In the genomic region with DNA sequence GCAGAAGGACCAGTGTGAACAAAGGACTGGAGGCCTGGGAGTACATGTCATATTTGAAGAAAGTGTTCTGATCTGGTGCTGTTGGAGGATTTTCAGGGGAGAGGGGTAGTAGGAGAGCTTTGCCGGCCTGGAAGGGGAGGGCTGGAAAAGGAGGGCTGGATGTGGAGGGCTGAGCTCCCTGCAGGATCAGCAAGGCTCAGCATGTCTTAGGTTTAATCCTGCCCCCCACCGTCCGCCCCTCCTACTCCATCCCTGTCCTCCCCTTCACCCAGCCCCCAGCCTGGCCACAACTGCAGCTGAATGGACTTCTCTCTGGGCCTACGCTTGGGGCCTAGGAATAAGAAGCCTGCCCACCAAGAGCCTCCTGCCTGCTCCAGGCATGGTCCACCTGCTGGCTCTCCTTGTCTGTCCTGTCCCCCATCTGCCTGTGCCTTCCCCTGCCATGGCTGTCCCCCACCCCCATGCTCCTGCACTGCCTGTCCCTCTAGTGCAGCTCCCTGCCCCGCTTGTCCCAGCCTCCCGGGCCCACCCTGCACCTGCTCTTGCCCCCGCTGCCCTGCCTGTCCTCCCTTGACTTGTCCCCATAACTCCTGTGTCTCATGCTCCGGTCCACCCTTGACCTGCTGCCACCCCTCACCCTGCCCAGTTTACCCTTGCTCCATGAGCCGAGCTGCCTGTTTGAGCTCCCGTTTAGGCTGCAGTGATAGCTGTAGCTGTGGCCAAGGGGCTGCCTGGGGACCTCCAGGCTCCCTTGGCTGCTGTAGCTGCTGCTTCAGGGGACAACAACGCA, we compare ENCODE assay signal across 18 cellular contexts. TPM values are rescaled to one million over a fixed set of nuclear protein-coding genes. Genes with fewer than 3 reads are reported as not detected.
DNase-seq lines count a peak whose midpoint lies in the region; ATAC-seq and TF ChIP-seq lines count a peak whose summit lies in the region.
"Had no signal": no experiment of that assay in that cellular context is flagged by ENCODE, and none has a peak within 500 bp of the region (broad histone marks: within the 10 kb centered on the region; RNA-seq: fewer than 3 reads in every experiment).

No MANE protein-coding gene starts in this region.

- no peaks in the 10 kb centered on the region for H3K9me3 ChIP-seq in WERI-Rb-1 (ENCODE audit: severe bottlenecking)
- H3K9me3 ChIP-seq: BE2C, heart right ventricle, SJCRH30 had no signal

- no peak for ATAC-seq in stimulated activated naive B cell treated with anti-CD40 and anti-IgM and Interleukin-4, amounts not matched to agents 10 μg/mL and 1 μg/mL and 100 μg/mL, for 72 hours (replicated peaks)
- ATAC-seq in HG03439 (IDR thresholded peaks at IDR 0.05; ENCODE audit: unreplicated experiment): no peak
- ATAC-seq: naive thymus-derived CD4-positive, alpha-beta T cell had no signal

- no peaks in the 10 kb centered on the region for H3K36me3 Mint-ChIP-seq in stimulated activated naive B cell treated with anti-CD40 and anti-IgM and Interleukin-4, amounts not matched to agents 10 μg/mL and 1 μg/mL and 100 μg/mL, for 72 hours
- H3K36me3 Mint-ChIP-seq: activated CD4-positive, alpha-beta memory T cell treated with anti-CD3 and anti-CD28 coated beads for 36 hours; naive thymus-derived CD4-positive, alpha-beta T cell had no signal

- H3K9me3 Mint-ChIP-seq in stimulated activated naive B cell treated with anti-CD40 and anti-IgM and Interleukin-4, amounts not matched to agents 10 μg/mL and 1 μg/mL and 100 μg/mL, for 72 hours: no peaks in the 10 kb centered on the region
- H3K9me3 Mint-ChIP-seq: activated CD4-positive, alpha-beta memory T cell treated with anti-CD3 and anti-CD28 coated beads for 36 hours; activated T-cell treated with anti-CD3 and anti-CD28 coated beads, Interleukin-2, amount 50 U/mL, for 24 hours had no signal

- H3K4me3 Mint-ChIP-seq in stimulated activated naive B cell treated with anti-CD40 and anti-IgM and Interleukin-4, amounts not matched to agents 10 μg/mL and 1 μg/mL and 100 μg/mL, for 72 hours: no peak overlapping the region
- H3K4me3 Mint-ChIP-seq: activated CD4-positive, alpha-beta memory T cell treated with anti-CD3 and anti-CD28 coated beads for 36 hours; activated T-cell treated with anti-CD3 and anti-CD28 coated beads, Interleukin-2, amount 50 U/mL, for 24 hours; naive thymus-derived CD4-positive, alpha-beta T cell had no signal

- no peaks in the 10 kb centered on the region for H3K27me3 ChIP-seq in WERI-Rb-1 (ENCODE audit: insufficient read depth, low read depth, severe bottlenecking)
- H3K27me3 ChIP-seq: BE2C had no signal

- TF ChIP-seq CTCF in WERI-Rb-1 (IDR thresholded peaks at IDR 0.05; ENCODE audit: low read depth, low read length): no peak

- H3K4me1 Mint-ChIP-seq in stimulated activated naive B cell treated with anti-CD40 and anti-IgM and Interleukin-4, amounts not matched to agents 10 μg/mL and 1 μg/mL and 100 μg/mL, for 72 hours: peaks cover 17 to 34% of the 10 kb centered on the region in 2 donors

- H3K27me3 Mint-ChIP-seq in stimulated activated naive B cell treated with anti-CD40 and anti-IgM and Interleukin-4, amounts not matched to agents 10 μg/mL and 1 μg/mL and 100 μg/mL, for 72 hours: peaks cover 6 to 9% of the 10 kb centered on the region in 2 donors
- H3K27me3 Mint-ChIP-seq: activated CD4-positive, alpha-beta memory T cell treated with anti-CD3 and anti-CD28 coated beads for 36 hours; activated T-cell treated with anti-CD3 and anti-CD28 coated beads, Interleukin-2, amount 50 U/mL, for 24 hours had no signal

- peak; percentile 2 for DNase-seq in H4 (ENCODE audit: low spot score)
- peak; percentile 98 for DNase-seq in WERI-Rb-1
- DNase-seq in left kidney (ENCODE audit: low read depth, low spot score): peak; percentile 21
- DNase-seq in stimulated activated naive B cell treated with anti-CD40 and anti-IgM and Interleukin-4, amounts not matched to agents 10 μg/mL and 1 μg/mL and 100 μg/mL, for 72 hours: no peak
- no peak for DNase-seq in amniotic stem cell (lab: John Stamatoyannopoulos, UW)
- DNase-seq in DMS53 treated with DMSO at 0.1 percent for 48 hours (lab: John Stamatoyannopoulos, UW; ENCODE audit: unreplicated experiment): no peak
- DNase-seq: activated CD4-positive, alpha-beta memory T cell treated with anti-CD3 and anti-CD28 coated beads for 36 hours; activated naive CD4-positive, alpha-beta T cell treated with anti-CD3 and anti-CD28 coated beads, Interleukin-2, amount 50 U/mL, for 16 hours; activated T-cell treated with anti-CD3 and anti-CD28 coated beads, Interleukin-2, amount 50 U/mL, for 24 hours; BE2C; heart right ventricle; mammary epithelial cell; naive thymus-derived CD4-positive, alpha-beta T cell; NCI-H2171 treated with DMSO at 0.1 percent for 48 hours; NCI-H526 treated with DMSO at 0.1 percent for 48 hours; SJCRH30 had no signal

- H3K27ac Mint-ChIP-seq in stimulated activated naive B cell treated with anti-CD40 and anti-IgM and Interleukin-4, amounts not matched to agents 10 μg/mL and 1 μg/mL and 100 μg/mL, for 72 hours: peak overlapping the region; percentile 5
- H3K27ac Mint-ChIP-seq: activated CD4-positive, alpha-beta memory T cell treated with anti-CD3 and anti-CD28 coated beads for 36 hours; activated T-cell treated with anti-CD3 and anti-CD28 coated beads, Interleukin-2, amount 50 U/mL, for 24 hours had no signal

- H3K27ac ChIP-seq in WERI-Rb-1: peak overlapping the region; percentile 90
- H3K27ac ChIP-seq: heart right ventricle, SJCRH30 had no signal

- no peaks in the 10 kb centered on the region for H3K36me3 ChIP-seq in WERI-Rb-1
- H3K36me3 ChIP-seq: BE2C, heart right ventricle, SJCRH30 had no signal

- no peak overlapping the region for H3K4me3 ChIP-seq in WERI-Rb-1 (ENCODE audit: low read depth, low read length)
- H3K4me3 ChIP-seq: heart right ventricle, SJCRH30 had no signal

RNA-seq across cellular contexts. Expression of a gene that starts 9.8 kb away (rescaled TPM):
- 20.0 and 24.2 TPM in 2 replicates for total RNA-seq in H4 (2014; rRNA removed; shearing (Covaris generic))

RNA-seq across cellular contexts. Expression of a gene that starts 26.3 kb away (rescaled TPM):
- total RNA-seq in H4 (2014; rRNA removed; shearing (Covaris generic)): 7.8 and 22.6 TPM in 2 replicates

RNA-seq across cellular contexts. Expression of a gene that starts 34.8 kb away (rescaled TPM):
- total RNA-seq in H4 (2014; rRNA removed; shearing (Covaris generic)): 0.39 and 1.2 TPM in 2 replicates
- total RNA-seq: pulmonary artery endothelial cell, SJCRH30 had no signal

RNA-seq across cellular contexts. Expression of a gene that starts 53.5 kb away (rescaled TPM):
- total RNA-seq in H4 (2014; rRNA removed; shearing (Covaris generic)): 462 and 537 TPM in 2 replicates

RNA-seq across cellular contexts. Expression of a gene that starts 57.7 kb away (rescaled TPM):
- total RNA-seq in H4 (2014; rRNA removed; shearing (Covaris generic)): 80.2 and 82.8 TPM in 2 replicates

Comparison
In these comparisons a context has a peak if more than half of its experiments do, and no peak if none do; other contexts are left out.
1. DNase-seq: peak in H4 (single experiment), WERI-Rb-1 (single experiment) and left kidney (single experiment); none in stimulated activated naive B cell treated with anti-CD40 and anti-IgM and Interleukin-4, amounts not matched to agents 10 μg/mL and 1 μg/mL and 100 μg/mL, for 72 hours (single experiment), amniotic stem cell (single experiment) and DMS53 treated with DMSO at 0.1 percent for 48 hours (single experiment).